Comparison of ENCODE assay signal across 11 cellular contexts in the genomic region with DNA sequence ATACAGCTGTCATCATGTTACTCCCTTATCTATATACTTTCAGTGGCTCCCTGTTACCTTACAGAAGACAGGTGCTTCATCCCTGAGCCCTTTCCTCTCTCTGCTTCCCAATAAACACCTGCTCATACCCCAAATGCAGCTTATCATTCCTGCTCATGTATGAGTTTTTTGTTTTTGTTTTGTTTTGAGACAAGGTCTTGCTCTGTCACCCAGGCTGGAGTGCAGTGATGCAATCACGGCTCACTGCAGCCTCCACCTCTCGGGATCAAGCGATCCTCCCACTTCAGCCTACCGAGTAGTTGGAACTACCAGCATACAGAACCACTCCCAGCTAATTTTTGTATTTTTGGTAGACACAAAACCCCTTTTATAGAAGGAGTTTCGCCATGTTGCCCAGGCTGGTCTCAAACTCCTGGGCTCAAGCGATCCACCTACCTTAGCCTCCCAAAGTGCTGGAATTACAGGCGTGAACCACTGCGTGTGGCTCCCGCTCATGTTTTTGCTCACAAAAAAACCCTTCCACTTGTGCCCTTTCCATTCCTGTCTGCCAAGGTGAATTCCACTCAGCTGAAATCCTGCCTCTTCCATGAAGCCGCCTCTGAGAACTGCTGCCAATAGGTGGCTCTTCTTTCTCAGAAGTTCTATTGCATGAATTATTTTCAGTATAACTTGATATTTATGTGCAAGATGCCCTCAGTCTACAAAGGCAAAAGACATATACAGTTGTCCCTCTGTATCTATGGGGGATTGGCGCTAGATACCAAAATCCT. TPM values are rescaled to one million over a fixed set of nuclear protein-coding genes. Genes with fewer than 3 reads are reported as not detected.
A peak's percentile ranks its signal among the peaks of the same experiment; 100 is the strongest.
DNase-seq lines count a peak whose midpoint lies in the region; ATAC-seq and TF ChIP-seq lines count a peak whose summit lies in the region.
"Had no signal": no experiment of that assay in that cellular context is flagged by ENCODE, and none has a peak within 500 bp of the region (broad histone marks: within the 10 kb centered on the region; RNA-seq: fewer than 3 reads in every experiment).

No MANE protein-coding gene starts in this region.

- peaks cover 77% of the 10 kb centered on the region for H3K4me1 ChIP-seq in psoas muscle

- H3K27ac Mint-ChIP-seq in activated CD4-positive, alpha-beta T cell treated with anti-CD3 and anti-CD28 coated beads, Interleukin-2, amount 10 ng/mL, durations not matched to agents 24 days and 14 days, result peak overlapping the region; percentile 48

- no peaks in the 10 kb centered on the region for H3K9me3 ChIP-seq in psoas muscle
- H3K9me3 ChIP-seq: suprapubic skin had no signal

- no peak for ATAC-seq in psoas muscle
- no peak for ATAC-seq in HG02571 (IDR thresholded peaks at IDR 0.05; ENCODE audit: unreplicated experiment)
- no peak for ATAC-seq in HG02588 (IDR thresholded peaks at IDR 0.05; ENCODE audit: unreplicated experiment)

- no peaks in the 10 kb centered on the region for H3K27me3 ChIP-seq in psoas muscle (ENCODE audit: insufficient read depth in 3 of 3, low read length in 2 of 3)

- DNase-seq in activated CD4-positive, alpha-beta T cell treated with anti-CD3 and anti-CD28 coated beads, Interleukin-2, amount 10 ng/mL, durations not matched to agents 24 days and 14 days, result peak; percentile 59
- no peak for DNase-seq in activated CD4-positive, alpha-beta T cell treated with anti-CD3 and anti-CD28 coated beads for 48 hours
- DNase-seq in NCI-H226 (peak; percentile 12), cardiac fibroblast (ENCODE audit: low read depth in 2 of 2) (no peak), psoas muscle (peak in 1 of 2 donors; percentile 47)
- no peak for DNase-seq in stimulated activated CD4-positive, alpha-beta T cell treated with anti-CD3 and anti-CD28 coated beads, Interleukin-1b, Interleukin-23, amount 100 ng/mL, for 48 hours
- DNase-seq: NCI-H82; stimulated activated CD4-positive, alpha-beta T cell treated with anti-CD3 and anti-CD28 coated beads, Interleukin-2, amount 100 ng/mL, for 24 hours had no signal

- no peaks in the 10 kb centered on the region for H3K36me3 ChIP-seq in psoas muscle (ENCODE audit: insufficient read depth in 1 of 2, low read depth in 1 of 2)
- H3K36me3 ChIP-seq: suprapubic skin had no signal

- intact Hi-C loops in activated CD4-positive, alpha-beta T cell treated with anti-CD3 and anti-CD28 coated beads, Interleukin-2, amount 10 ng/mL, durations not matched to agents 24 days and 14 days (cut with micrococcal nuclease), result no loop called here
- intact Hi-C loops in psoas muscle (cut with DNase I), result no loop called here

- TF ChIP-seq CTCF in cardiac fibroblast (IDR thresholded peaks at IDR 0.05; ENCODE audit: low read depth, low read length), result peak; percentile 24
- TF ChIP-seq CTCF in psoas muscle (IDR thresholded peaks at IDR 0.05), result no peak

- H3K9me3 Mint-ChIP-seq in activated CD4-positive, alpha-beta T cell treated with anti-CD3 and anti-CD28 coated beads, Interleukin-2, amount 10 ng/mL, durations not matched to agents 24 days and 14 days, result no peaks in the 10 kb centered on the region

- H3K4me1 Mint-ChIP-seq in activated CD4-positive, alpha-beta T cell treated with anti-CD3 and anti-CD28 coated beads, Interleukin-2, amount 10 ng/mL, durations not matched to agents 24 days and 14 days, result peaks cover 71% of the 10 kb centered on the region

- peaks cover 1% of the 10 kb centered on the region for H3K36me3 Mint-ChIP-seq in activated CD4-positive, alpha-beta T cell treated with anti-CD3 and anti-CD28 coated beads, Interleukin-2, amount 10 ng/mL, durations not matched to agents 24 days and 14 days (ENCODE audit: low read depth)

- H3K4me3 ChIP-seq in cardiac fibroblast (replicated peaks in 1 of 2; ENCODE audit: low read depth in 2 of 2, low read length in 2 of 2) (no peak overlapping the region), psoas muscle (peak overlapping the region; percentile 35)
- H3K4me3 ChIP-seq: suprapubic skin had no signal

- no peaks in the 10 kb centered on the region for H3K27me3 Mint-ChIP-seq in activated CD4-positive, alpha-beta T cell treated with anti-CD3 and anti-CD28 coated beads, Interleukin-2, amount 10 ng/mL, durations not matched to agents 24 days and 14 days

- H3K27ac ChIP-seq in psoas muscle, result peak overlapping the region; percentile 86
- H3K27ac ChIP-seq: suprapubic skin had no signal

- WGBS in psoas muscle, 3 donors, result 38 to 59% (median 48%) methylated on average over 11 of the region's 11 CpGs

- peak overlapping the region; percentile 5 for H3K4me3 Mint-ChIP-seq in activated CD4-positive, alpha-beta T cell treated with anti-CD3 and anti-CD28 coated beads, Interleukin-2, amount 10 ng/mL, durations not matched to agents 24 days and 14 days

RNA-seq across cellular contexts. Expression of a gene that starts 7.9 kb away (rescaled TPM):
- total RNA-seq in activated CD4-positive, alpha-beta T cell treated with anti-CD3 and anti-CD28 coated beads, Interleukin-2, amount 10 ng/mL, durations not matched to agents 24 days and 14 days, result 35.0 and 42.4 TPM in 2 replicates
- total RNA-seq in psoas muscle, result 10 to 100 TPM; 35.0 to 76.5 (median 60.0) TPM
- polyA plus RNA-seq in psoas muscle, result 10 to 100 TPM; 14.9 to 90.1 (median 73.9) TPM

RNA-seq across cellular contexts. Expression of a gene that starts 16.9 kb away (rescaled TPM):
- total RNA-seq in activated CD4-positive, alpha-beta T cell treated with anti-CD3 and anti-CD28 coated beads, Interleukin-2, amount 10 ng/mL, durations not matched to agents 24 days and 14 days, result 184 and 189 TPM in 2 replicates
- total RNA-seq in psoas muscle, result 100 to 1,000 TPM in 3 of 4 donors, 10 to 100 TPM in 1; 55.2 to 414 (median 183) TPM
- 100 to 1,000 TPM in 2 of 3 donors, 10 to 100 TPM in 1; 68.2 to 145 (median 120) TPM for polyA plus RNA-seq in psoas muscle

RNA-seq across cellular contexts. Expression of a gene that starts 59.9 kb away (rescaled TPM):
- total RNA-seq in activated CD4-positive, alpha-beta T cell treated with anti-CD3 and anti-CD28 coated beads, Interleukin-2, amount 10 ng/mL, durations not matched to agents 24 days and 14 days, result 2.2 and 2.5 TPM in 2 replicates
- 1 to 10 TPM in 2 of 4 donors, under 1 TPM in 2; 0.69 to 1.5 (median 0.95) TPM for total RNA-seq in psoas muscle
- 1 to 10 TPM in 2 of 3 donors, under 1 TPM in 1; 0.94 to 1.2 (median 1.1) TPM for polyA plus RNA-seq in psoas muscle

Comparison
In these comparisons a context has a peak if more than half of its experiments do, and no peak if none do; other contexts are left out.
1. DNase-seq: peak in activated CD4-positive, alpha-beta T cell treated with anti-CD3 and anti-CD28 coated beads, Interleukin-2, amount 10 ng/mL, durations not matched to agents 24 days and 14 days (single experiment) and NCI-H226 (single experiment); none in activated CD4-positive, alpha-beta T cell treated with anti-CD3 and anti-CD28 coated beads for 48 hours (single experiment), cardiac fibroblast (0 of 2) and stimulated activated CD4-positive, alpha-beta T cell treated with anti-CD3 and anti-CD28 coated beads, Interleukin-1b, Interleukin-23, amount 100 ng/mL, for 48 hours (single experiment).